Comparison of ENCODE assay signal across 28 cellular contexts in genomic region chr6:63578757-63579156, GRCh38.
"Had no signal": no experiment of that assay in that cellular context is flagged by ENCODE, and none has a peak within 500 bp of the region (broad histone marks: within the 10 kb centered on the region; RNA-seq: fewer than 3 reads in every experiment).

No MANE protein-coding gene starts in this region.

- H3K9me3 Mint-ChIP-seq: dendritic cell treated with granulocyte-macrophage colony-stimulating factor and Interleukin-4, amounts not matched to agents 40 ng/mL and 50 ng/mL, for 4 days; effector memory CD8-positive, alpha-beta T cell; endodermal cell; immature natural killer cell; memory B cell; mesothelial cell of epicardium had no signal

- H3K4me1 ChIP-seq: colonic mucosa had no signal

- H3K27me3 ChIP-seq: colonic mucosa, esophagus squamous epithelium, gastrocnemius medialis, heart right ventricle had no signal

- H3K4me3 ChIP-seq: colonic mucosa, esophagus squamous epithelium, gastrocnemius medialis, heart right ventricle, left ventricle myocardium inferior, lower lobe of right lung, mucosa of descending colon had no signal

- H3K27ac Mint-ChIP-seq: dendritic cell treated with granulocyte-macrophage colony-stimulating factor and Interleukin-4, amounts not matched to agents 40 ng/mL and 50 ng/mL, for 4 days; effector memory CD8-positive, alpha-beta T cell; endodermal cell; immature natural killer cell; memory B cell; mesothelial cell of epicardium had no signal

- H3K9me3 ChIP-seq: colonic mucosa, esophagus squamous epithelium, gastrocnemius medialis, heart right ventricle, left ventricle myocardium inferior, lower lobe of right lung, mucosa of descending colon had no signal

- H3K27me3 Mint-ChIP-seq: dendritic cell treated with granulocyte-macrophage colony-stimulating factor and Interleukin-4, amounts not matched to agents 40 ng/mL and 50 ng/mL, for 4 days; effector memory CD8-positive, alpha-beta T cell; memory B cell had no signal

- DNase-seq: colonic mucosa; cortex of kidney; effector CD8-positive, alpha-beta T cell; effector memory CD8-positive, alpha-beta T cell; endodermal cell; erythroblast; esophagus squamous epithelium; foreskin fibroblast; foreskin melanocyte; gastrocnemius medialis; glutamatergic neuron; head of caudate nucleus; heart right ventricle; hypothalamus; immature natural killer cell; islet precursor cell; kidney; kidney glomerular epithelial cell; left colon; left ventricle myocardium inferior; lower lobe of right lung; mucosa of descending colon had no signal

- H3K27ac ChIP-seq: colonic mucosa, epithelial cell of prostate, esophagus squamous epithelium, heart right ventricle, left ventricle myocardium inferior, lower lobe of right lung had no signal

- ATAC-seq: effector memory CD8-positive, alpha-beta T cell; esophagus mucosa; gastrocnemius medialis; heart right ventricle; left colon; lower lobe of right lung; mucosa of descending colon had no signal

- FAIRE-seq: endometrium, kidney had no signal

- H3K4me3 Mint-ChIP-seq: dendritic cell treated with granulocyte-macrophage colony-stimulating factor and Interleukin-4, amounts not matched to agents 40 ng/mL and 50 ng/mL, for 4 days; effector memory CD8-positive, alpha-beta T cell; endodermal cell; immature natural killer cell; memory B cell; mesothelial cell of epicardium had no signal
